Comparison of ENCODE assay signal across 8 cellular contexts in genomic region chrX:283115-283845, GRCh38. TPM values are rescaled to one million over a fixed set of nuclear protein-coding genes. Genes with fewer than 3 reads are reported as not detected.
A peak's percentile ranks its signal among the peaks of the same experiment; 100 is the strongest.
DNase-seq lines count a peak whose midpoint lies in the region; ATAC-seq, FAIRE-seq and TF ChIP-seq lines count a peak whose summit lies in the region.

No MANE protein-coding gene starts in this region.

- H3K9me2 ChIP-seq in GM23248 (ENCODE audit: insufficient read depth) = no peaks in the 10 kb centered on the region
- H3K9me2 ChIP-seq in MM.1S (replicated peaks; ENCODE audit: insufficient read depth, low read length) = no peaks in the 10 kb centered on the region

- H4K20me1 ChIP-seq in GM23248 (ENCODE audit: insufficient read depth) (no peaks in the 10 kb centered on the region), MM.1S (ENCODE audit: insufficient read depth, low read length) (no peaks in the 10 kb centered on the region)

- in situ Hi-C loops in GM23248 (cut with MboI) = no loop called here

- H3K36me3 Mint-ChIP-seq in progenitor cell of endocrine pancreas (ENCODE audit: insufficient read depth) = peaks cover 8% of the 10 kb centered on the region

- H3K27ac ChIP-seq in GM23248 (no peak overlapping the region), MM.1S (ENCODE audit: low read length) (peak overlapping the region; percentile 63; the same call in 1 of the 2 replicates)

- no peaks in the 10 kb centered on the region for H3K9me3 Mint-ChIP-seq in progenitor cell of endocrine pancreas (ENCODE audit: low read depth)

- H3K4me1 Mint-ChIP-seq in progenitor cell of endocrine pancreas (ENCODE audit: low read depth) = peaks cover 12% of the 10 kb centered on the region

- no peak for FAIRE-seq in urothelium cell line (lab: Jason Lieb, UNC)

- H3K4me3 ChIP-seq in GM23248 = peak overlapping the region; percentile 79
- peak overlapping the region; percentile 44; the same call in 1 of the 2 replicates for H3K4me3 ChIP-seq in MM.1S (ENCODE audit: low read length)

- H3K9ac ChIP-seq in GM23248 (peak overlapping the region; percentile 65), MM.1S (ENCODE audit: low read length) (peak overlapping the region; percentile 40; the same call in 1 of the 2 replicates)

- peak overlapping the region; percentile 97 for H3K27ac Mint-ChIP-seq in progenitor cell of endocrine pancreas

- no peaks in the 10 kb centered on the region for H3K79me2 ChIP-seq in GM23248 (ENCODE audit: insufficient read depth)
- H3K79me2 ChIP-seq in MM.1S (ENCODE audit: low read length) = peaks cover 5% of the 10 kb centered on the region; the same call in 1 of the 2 replicates

- H3K4me3 Mint-ChIP-seq in progenitor cell of endocrine pancreas (ENCODE audit: low read depth) = peak overlapping the region; percentile 87

- DNase-seq in Daoy (ENCODE audit: low read depth) (peak; percentile 86), GM23248 (peak; percentile 94), MM.1S (peak; percentile 88), Right ventricle myocardium inferior (ENCODE audit: missing footprints) (peak; percentile 94), progenitor cell of endocrine pancreas (ENCODE audit: low spot score, unreplicated experiment) (peak; percentile 75), urothelium cell line (ENCODE audit: low spot score) (peak; percentile 79), GOT3 (lab: John Stamatoyannopoulos, UW) (no peak)
- DNase-seq in activated effector memory CD4-positive, alpha-beta T cell treated with Interleukin-2 at 50 U/mL for 16 hours = peak; percentile 82

- peak; percentile 99 for ATAC-seq in Right ventricle myocardium inferior

- H3K27me3 Mint-ChIP-seq in progenitor cell of endocrine pancreas = no peaks in the 10 kb centered on the region

- no peaks in the 10 kb centered on the region for H3K4me1 ChIP-seq in GM23248 (ENCODE audit: insufficient read depth)
- H3K4me1 ChIP-seq in MM.1S (ENCODE audit: low read length) = no peaks in the 10 kb centered on the region

- 3% methylated on average over 21 to 34 of the region's 45 CpGs for WGBS in GM23248 (ENCODE audit: low coverage in 1 of 2, low lambda C conversion rate in 2 of 2, missing lambda C conversion rate in 2 of 2), 2 experiments

- TF ChIP-seq CTCF in MM.1S (IDR thresholded peaks at IDR 0.05; ENCODE audit: low read length) (no peak), progenitor cell of endocrine pancreas (IDR thresholded peaks at IDR 0.05; ENCODE audit: unreplicated experiment) (no peak)

- H3K9me3 ChIP-seq in GM23248 (ENCODE audit: low read depth) = no peaks in the 10 kb centered on the region
- no peaks in the 10 kb centered on the region for H3K9me3 ChIP-seq in MM.1S (replicated peaks; ENCODE audit: insufficient read depth, low read length)

- H3K36me3 ChIP-seq in GM23248 (ENCODE audit: low read depth) (no peaks in the 10 kb centered on the region), MM.1S (replicated peaks; ENCODE audit: insufficient read depth, low read length) (no peaks in the 10 kb centered on the region)

- H3F3A ChIP-seq in GM23248 (ENCODE audit: insufficient read depth) (0 out of 2 replicates have a peak, but pooled peaks cover 7% of the 10 kb centered on the region), MM.1S (ENCODE audit: insufficient read depth, low read length) (no peaks in the 10 kb centered on the region)

- H3K27me3 ChIP-seq in GM23248 (replicated peaks; ENCODE audit: insufficient read depth) (no peaks in the 10 kb centered on the region), MM.1S (replicated peaks; ENCODE audit: insufficient read depth, low read length) (no peaks in the 10 kb centered on the region)

- H2AFZ ChIP-seq in GM23248 = peak overlapping the region; percentile 69
- no peak overlapping the region for H2AFZ ChIP-seq in MM.1S (ENCODE audit: low read length)

- H3K4me2 ChIP-seq in GM23248 (ENCODE audit: unreplicated experiment) (peak overlapping the region; percentile 80), MM.1S (ENCODE audit: low read depth, low read length) (0 out of 2 replicates have a peak overlapping the region, but pooled peaks have one; percentile 41)

- intact Hi-C loops in Right ventricle myocardium inferior (cut with DNase I) = no loop called here

RNA-seq across cellular contexts. Expression of gene PLCXD1, which starts 2.1 kb away (rescaled TPM):
- 3.9 and 6.6 TPM in 2 replicates for total RNA-seq in Daoy (2014; rRNA removed; shearing (Covaris generic))
- 2.1 and 4.3 TPM in 2 replicates for total RNA-seq in GM23248 (2014; rRNA removed; shearing (Covaris generic))
- 3.3 and 3.4 TPM in 2 replicates for polyA plus RNA-seq in GM23248 (2016; fragmentation: Nextera tagmentation; extraction: Ambion mirVana)
- total RNA-seq in Right ventricle myocardium inferior (6.1 TPM), progenitor cell of endocrine pancreas (52.3 and 55.6 TPM in 2 replicates)

RNA-seq across cellular contexts. Expression of gene GTPBP6, which starts 35.3 kb away (rescaled TPM):
- total RNA-seq in Daoy (2014; rRNA removed; shearing (Covaris generic)) = 26.0 and 35.3 TPM in 2 replicates
- total RNA-seq in GM23248 (2014; rRNA removed; shearing (Covaris generic)) = 32.4 and 34.5 TPM in 2 replicates
- 28.1 TPM in 2 replicates for polyA plus RNA-seq in GM23248 (2016; fragmentation: Nextera tagmentation; extraction: Ambion mirVana)
- 51.4 TPM for total RNA-seq in Right ventricle myocardium inferior
- 71.1 and 72.7 TPM in 2 replicates for total RNA-seq in progenitor cell of endocrine pancreas
